18 cellular contexts compared by ENCODE assay signal in genomic region chr5:35657877-35658276, GRCh38.
"Had no signal": no experiment of that assay in that cellular context is flagged by ENCODE, and none has a peak within 500 bp of the region (broad histone marks: within the 10 kb centered on the region; RNA-seq: fewer than 3 reads in every experiment).

No MANE protein-coding gene starts in this region.

- H3K27me3 ChIP-seq: esophagus squamous epithelium, neutrophil, suprapubic skin, transverse colon, uterus had no signal

- H3K9me3 ChIP-seq: esophagus squamous epithelium, neutrophil, suprapubic skin, transverse colon, uterus had no signal

- H3K4me1 Mint-ChIP-seq: activated B cell treated with CpG ODN at 0.5 μM for 24 hours had no signal

- DNase-seq: activated B cell treated with CpG ODN at 0.5 μM for 24 hours; activated CD4-positive, alpha-beta T cell treated with anti-CD3 and anti-CD28 coated beads, Interleukin-2, amount 10 ng/mL, durations not matched to agents 24 days and 14 days; activated naive CD4-positive, alpha-beta T cell treated with anti-CD3 and anti-CD28 coated beads, Interleukin-2, amount 10 ng/mL, durations not matched to agents 7 days and 5 days; dermis blood vessel endothelial cell; effector memory CD8-positive, alpha-beta T cell; esophagus squamous epithelium; mesenchymal stem cell; stimulated activated CD4-positive, alpha-beta T cell treated with anti-CD3 and anti-CD28 coated beads, Interleukin-4, amount 100 ng/mL, for 1 hour; stimulated activated naive CD8-positive, alpha-beta T cell treated with anti-CD3 and anti-CD28 coated beads, Interleukin-15, amount 100 ng/mL, for 72 hours; transverse colon; uterus had no signal

- H3K4me3 ChIP-seq: esophagus squamous epithelium, smooth muscle cell, suprapubic skin, transverse colon, uterus had no signal

- H3K36me3 ChIP-seq: esophagus squamous epithelium, neutrophil, suprapubic skin, transverse colon had no signal

- ATAC-seq: effector memory CD8-positive, alpha-beta T cell; natural killer cell treated with Interleukin-12 subunit alpha and Interleukin-12 subunit beta and Interleukin-15 and Interleukin-18, amount 100 ng/mL, for 72 hours; sciatic nerve; stimulated activated naive CD8-positive, alpha-beta T cell treated with anti-CD3 and anti-CD28 coated beads, Interleukin-15, amount 100 ng/mL, for 72 hours had no signal

- H3K4me1 ChIP-seq: esophagus squamous epithelium, parathyroid adenoma, suprapubic skin, transverse colon, uterus had no signal

- H3K27ac ChIP-seq: esophagus squamous epithelium, neutrophil, parathyroid adenoma, suprapubic skin, transverse colon, uterus had no signal

- H3K27me3 Mint-ChIP-seq: activated B cell treated with CpG ODN at 0.5 μM for 24 hours; activated CD4-positive, alpha-beta T cell treated with anti-CD3 and anti-CD28 coated beads, Interleukin-2, amount 10 ng/mL, durations not matched to agents 24 days and 14 days; activated naive CD4-positive, alpha-beta T cell treated with anti-CD3 and anti-CD28 coated beads, Interleukin-2, amount 10 ng/mL, durations not matched to agents 7 days and 5 days; effector memory CD8-positive, alpha-beta T cell; natural killer cell treated with Interleukin-12 subunit alpha and Interleukin-12 subunit beta and Interleukin-15 and Interleukin-18, amount 100 ng/mL, for 72 hours; stimulated activated naive CD8-positive, alpha-beta T cell treated with anti-CD3 and anti-CD28 coated beads, Interleukin-15, amount 100 ng/mL, for 72 hours had no signal

- H3K9me3 Mint-ChIP-seq: effector memory CD8-positive, alpha-beta T cell; natural killer cell treated with Interleukin-12 subunit alpha and Interleukin-12 subunit beta and Interleukin-15 and Interleukin-18, amount 100 ng/mL, for 72 hours had no signal

- H3K9ac ChIP-seq: parathyroid adenoma had no signal

- H3K27ac Mint-ChIP-seq: activated B cell treated with CpG ODN at 0.5 μM for 24 hours; activated CD4-positive, alpha-beta T cell treated with anti-CD3 and anti-CD28 coated beads, Interleukin-2, amount 10 ng/mL, durations not matched to agents 24 days and 14 days; activated naive CD4-positive, alpha-beta T cell treated with anti-CD3 and anti-CD28 coated beads, Interleukin-2, amount 10 ng/mL, durations not matched to agents 7 days and 5 days; activated T-helper 2 cell treated with anti-CD3 and anti-CD28 coated beads, Interferon-gamma antibody, Interleukin-2, Interleukin-4, amounts not matched to agents 10 μg/mL and 5 μg/mL and 100 μg/mL, durations not matched to agents 14 hours and 24 hours and 36 hours; natural killer cell treated with Interleukin-12 subunit alpha and Interleukin-12 subunit beta and Interleukin-15 and Interleukin-18, amount 100 ng/mL, for 72 hours; stimulated activated naive CD8-positive, alpha-beta T cell treated with anti-CD3 and anti-CD28 coated beads, Interleukin-15, amount 100 ng/mL, for 72 hours had no signal

- H3K4me3 Mint-ChIP-seq: activated B cell treated with CpG ODN at 0.5 μM for 24 hours; activated CD4-positive, alpha-beta T cell treated with anti-CD3 and anti-CD28 coated beads, Interleukin-2, amount 10 ng/mL, durations not matched to agents 24 days and 14 days; activated naive CD4-positive, alpha-beta T cell treated with anti-CD3 and anti-CD28 coated beads, Interleukin-2, amount 10 ng/mL, durations not matched to agents 7 days and 5 days; effector memory CD8-positive, alpha-beta T cell; natural killer cell treated with Interleukin-12 subunit alpha and Interleukin-12 subunit beta and Interleukin-15 and Interleukin-18, amount 100 ng/mL, for 72 hours; stimulated activated naive CD8-positive, alpha-beta T cell treated with anti-CD3 and anti-CD28 coated beads, Interleukin-15, amount 100 ng/mL, for 72 hours had no signal

- H2AFZ ChIP-seq: parathyroid adenoma had no signal
